Comparison of ENCODE assay signal across 34 cellular contexts in genomic region chr3:6437631-6438030, GRCh38.
"Had no signal": no experiment of that assay in that cellular context is flagged by ENCODE, and none has a peak within 500 bp of the region (broad histone marks: within the 10 kb centered on the region; RNA-seq: fewer than 3 reads in every experiment).

No MANE protein-coding gene starts in this region.

- H3K9ac ChIP-seq: KMS-11 had no signal

- H3K4me3 ChIP-seq: MG63 had no signal

- H3K9me3 ChIP-seq: MG63 had no signal

- H3K36me3 ChIP-seq: MG63 had no signal

- H3K27ac ChIP-seq: KMS-11 had no signal

- DNase-seq: Karpas-422, Kasumi-1, MG63, MM.1S, MV-4-11, NCI-H1048, NCI-H1092, NCI-H1092 treated with DMSO at 0.1 percent for 48 hours, NCI-H1105, NCI-H1105 treated with DMSO at 0.1 percent for 48 hours, NCI-H1417, NCI-H1417 treated with DMSO at 0.1 percent for 48 hours, NCI-H1436, NCI-H1436 treated with DMSO at 0.1 percent for 48 hours, NCI-H146, NCI-H1694, NCI-H1694 treated with DMSO at 0.1 percent for 48 hours, NCI-H187, NCI-H187 treated with DMSO at 0.1 percent for 48 hours, NCI-H1930, NCI-H2029, NCI-H2029 treated with DMSO at 0.1 percent for 48 hours, NCI-H2081, NCI-H2081 treated with DMSO at 0.1 percent for 48 hours, NCI-H2107, NCI-H2171, NCI-H2171 treated with DMSO at 0.1 percent for 48 hours, NCI-H2227 treated with DMSO at 0.1 percent for 48 hours, NCI-H226, NCI-H345, NCI-H446, NCI-H446 treated with DMSO at 0.1 percent for 48 hours, NCI-H510A had no signal

- H3K4me2 ChIP-seq: KMS-11 had no signal

- H3K27me3 ChIP-seq: MG63 had no signal
